Comparison of ENCODE assay signal across 8 cellular contexts in the genomic region with DNA sequence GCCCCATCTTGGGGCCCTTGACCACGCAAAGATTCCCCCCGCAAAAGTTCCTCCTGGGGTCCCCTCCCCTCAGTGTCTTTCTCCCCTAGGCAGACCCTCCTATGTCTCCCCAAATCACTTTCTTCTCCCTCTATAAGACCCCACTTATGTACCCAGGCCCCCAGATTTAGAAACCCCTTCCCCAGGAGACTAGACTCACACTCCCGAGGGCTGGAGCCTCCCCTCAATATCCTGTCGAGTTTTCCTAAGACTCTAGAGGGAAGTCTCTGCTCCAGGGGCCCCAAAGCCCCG. TPM values are rescaled to one million over a fixed set of nuclear protein-coding genes. Genes with fewer than 3 reads are reported as not detected.
DNase-seq lines count a peak whose midpoint lies in the region; ATAC-seq and TF ChIP-seq lines count a peak whose summit lies in the region.

No MANE protein-coding gene starts in this region.

- no peak for DNase-seq in BJ (ENCODE audit: low read depth)
- no peak for DNase-seq in dorsolateral prefrontal cortex
- no peak for DNase-seq in natural killer cell treated with Interleukin-12 subunit alpha and Interleukin-12 subunit beta and Interleukin-15 and Interleukin-18, amount 100 ng/mL, for 72 hours (ENCODE audit: low spot score)
- no peak for DNase-seq in NCI-H146 treated with DMSO at 0.1 percent for 48 hours (lab: John Stamatoyannopoulos, UW; ENCODE audit: unreplicated experiment)
- DNase-seq in NCI-H1092 (lab: John Stamatoyannopoulos, UW): no peak
- no peak for DNase-seq in activated CD4-positive, alpha-beta T cell treated with anti-CD3 and anti-CD28 coated beads for 1 hour

- H3K27me3 ChIP-seq in BJ (ENCODE audit: control insufficient read depth, insufficient read depth, low read length) (no peaks in the 10 kb centered on the region), Loucy (ENCODE audit: insufficient read depth, low read length, poor library complexity, severe bottlenecking) (peaks cover 5% of the 10 kb centered on the region), dorsolateral prefrontal cortex (peaks cover 0 to 38% (median 11%) of the 10 kb centered on the region in 45 donors)

- H3K27me3 Mint-ChIP-seq in natural killer cell treated with Interleukin-12 subunit alpha and Interleukin-12 subunit beta and Interleukin-15 and Interleukin-18, amount 100 ng/mL, for 72 hours: no peaks in the 10 kb centered on the region

- no peak for TF ChIP-seq CTCF in BJ (IDR thresholded peaks at IDR 0.05; ENCODE audit: insufficient read depth, low read depth, low read length)
- no peak for TF ChIP-seq CTCF in Loucy (conservative IDR thresholded peaks at IDR 0.05; ENCODE audit: low read length)
- TF ChIP-seq CTCF in dorsolateral prefrontal cortex (IDR thresholded peaks at IDR 0.05 in 54 of 56, conservative IDR thresholded peaks at IDR 0.05 in 2 of 56; ENCODE audit: low read depth in 1 of 56, partially characterized antibody in 56 of 56): no peak

- POLR2A ChIA-PET in BJ (lab: Charles Lee): no interaction called here

- CTCF ChIA-PET in BJ (lab: Yijun Ruan, JAX): interaction anchor here (0.6 to 5.5 kb wide), 5 partner anchors 13 to 54 kb away, joined by 3 to 40 read pairs (median 4); no protein-coding TSS in a partner anchor

- no peaks in the 10 kb centered on the region for H3F3A ChIP-seq in Loucy (ENCODE audit: low read depth)

- no peaks in the 10 kb centered on the region for H3K9me3 Mint-ChIP-seq in natural killer cell treated with Interleukin-12 subunit alpha and Interleukin-12 subunit beta and Interleukin-15 and Interleukin-18, amount 100 ng/mL, for 72 hours

- H3K36me3 ChIP-seq in BJ (ENCODE audit: control insufficient read depth, insufficient read depth, low read length) (peaks cover 17% of the 10 kb centered on the region), Loucy (ENCODE audit: insufficient read depth, low read length) (peaks cover 18% of the 10 kb centered on the region; the same call in 1 of the 2 replicates)

- peak overlapping the region; percentile 99 for H3K4me2 ChIP-seq in Loucy (ENCODE audit: low read depth, low read length, poor library complexity, severe bottlenecking)

- H3K4me1 Mint-ChIP-seq in natural killer cell treated with Interleukin-12 subunit alpha and Interleukin-12 subunit beta and Interleukin-15 and Interleukin-18, amount 100 ng/mL, for 72 hours (ENCODE audit: low read depth in 2 of 2): peaks cover 46 to 55% of the 10 kb centered on the region in 2 donors

- peak overlapping the region in 14 of 59 donors; percentile 9 to 70 (median 51) for H3K27ac ChIP-seq in dorsolateral prefrontal cortex

- H4K20me1 ChIP-seq in Loucy (ENCODE audit: insufficient read depth, low read length, poor library complexity, severe bottlenecking): peaks cover 58% of the 10 kb centered on the region

- no peak overlapping the region for H2AFZ ChIP-seq in Loucy (ENCODE audit: low read length)

- peak overlapping the region; percentile 99 for H3K9ac ChIP-seq in Loucy (ENCODE audit: low read depth, low read length, poor library complexity, severe bottlenecking)

- peak overlapping the region; percentile 98 for H3K4me3 Mint-ChIP-seq in natural killer cell treated with Interleukin-12 subunit alpha and Interleukin-12 subunit beta and Interleukin-15 and Interleukin-18, amount 100 ng/mL, for 72 hours

- H3K79me2 ChIP-seq in Loucy (ENCODE audit: insufficient read depth, low read length): peaks cover 64% of the 10 kb centered on the region

- intact Hi-C loops in dorsolateral prefrontal cortex (cut with DNase I): no loop called here

- peaks cover 39% of the 10 kb centered on the region for H3K4me1 ChIP-seq in Loucy (ENCODE audit: insufficient read depth, low read length, poor library complexity, severe bottlenecking)

- ATAC-seq in natural killer cell treated with Interleukin-12 subunit alpha and Interleukin-12 subunit beta and Interleukin-15 and Interleukin-18, amount 100 ng/mL, for 72 hours: no peak
- no peak for ATAC-seq in GM19023 (IDR thresholded peaks at IDR 0.05; ENCODE audit: unreplicated experiment)

- H3K9me2 ChIP-seq in Loucy (replicated peaks; ENCODE audit: low read depth, low read length): no peaks in the 10 kb centered on the region

- H3K36me3 Mint-ChIP-seq in natural killer cell treated with Interleukin-12 subunit alpha and Interleukin-12 subunit beta and Interleukin-15 and Interleukin-18, amount 100 ng/mL, for 72 hours: peaks cover 18% of the 10 kb centered on the region

- peak overlapping the region; percentile 95 for H3K4me3 ChIP-seq in BJ (ENCODE audit: low read depth, low read length)
- peak overlapping the region; percentile 79 for H3K4me3 ChIP-seq in Loucy (ENCODE audit: low read length, poor library complexity, severe bottlenecking)
- peak overlapping the region; percentile 17 to 72 (median 52) for H3K4me3 ChIP-seq in dorsolateral prefrontal cortex

- H3K9me3 ChIP-seq in Loucy (ENCODE audit: insufficient read depth, low read depth, low read length): no peaks in the 10 kb centered on the region

- H3K27ac Mint-ChIP-seq in natural killer cell treated with Interleukin-12 subunit alpha and Interleukin-12 subunit beta and Interleukin-15 and Interleukin-18, amount 100 ng/mL, for 72 hours: peak overlapping the region; percentile 99

RNA-seq across cellular contexts. Expression of a gene that starts 1.4 kb away (rescaled TPM):
- 409 and 506 TPM in 2 replicates for polyA plus RNA-seq in BJ (2011; rRNA removed)
- polyA minus RNA-seq in BJ (2011; rRNA and poly(A)+ RNA removed): 301 and 391 TPM in 2 replicates
- total RNA-seq in dorsolateral prefrontal cortex: 10 to 100 TPM in 9 of 120 experiments, 1 to 10 TPM in 110, under 1 TPM in 1; 0.79 to 17.1 (median 4.6) TPM
- 100 to 1,000 TPM; 215 to 269 TPM for total RNA-seq in natural killer cell treated with Interleukin-12 subunit alpha and Interleukin-12 subunit beta and Interleukin-15 and Interleukin-18, amount 100 ng/mL, for 72 hours

RNA-seq across cellular contexts. Expression of a gene that starts 40.7 kb away (rescaled TPM):
- 40.5 and 78.6 TPM in 2 replicates for polyA plus RNA-seq in BJ (2011; rRNA removed)
- 57.7 and 65.0 TPM in 2 replicates for polyA minus RNA-seq in BJ (2011; rRNA and poly(A)+ RNA removed)
- total RNA-seq in dorsolateral prefrontal cortex: 100 to 1,000 TPM in 19 of 120 experiments, 10 to 100 TPM in 101; 69.7 to 119 (median 86.8) TPM
- total RNA-seq in natural killer cell treated with Interleukin-12 subunit alpha and Interleukin-12 subunit beta and Interleukin-15 and Interleukin-18, amount 100 ng/mL, for 72 hours: 100 to 1,000 TPM in 1 of 2 donors, 10 to 100 TPM in 1; 88.9 to 121 TPM

RNA-seq across cellular contexts. Expression of a gene that starts 41.1 kb away (rescaled TPM):
- polyA plus RNA-seq in BJ (2011; rRNA removed): 12.6 and 15.1 TPM in 2 replicates
- polyA minus RNA-seq in BJ (2011; rRNA and poly(A)+ RNA removed): 4.5 and 5.4 TPM in 2 replicates
- 10 to 100 TPM; 18.2 to 45.4 (median 30.5) TPM for total RNA-seq in dorsolateral prefrontal cortex
- total RNA-seq in natural killer cell treated with Interleukin-12 subunit alpha and Interleukin-12 subunit beta and Interleukin-15 and Interleukin-18, amount 100 ng/mL, for 72 hours: 10 to 100 TPM; 16.4 to 25.4 TPM

Comparison
In these comparisons a context has a peak if more than half of its experiments do, and no peak if none do; other contexts are left out.
1. RNA of a gene that starts 1.4 kb away (total RNA-seq): 215 to 269 TPM in natural killer cell treated with Interleukin-12 subunit alpha and Interleukin-12 subunit beta and Interleukin-15 and Interleukin-18, amount 100 ng/mL, for 72 hours; 0.79 to 17.1 TPM in dorsolateral prefrontal cortex; every median in the first group is over 10 times any median in the second.
2. Peak in every context shown above with its lines, with median percentiles within 50 percentile points of each other: H3K4me3 ChIP-seq.